14 cellular contexts compared by ENCODE assay signal in genomic region chr20:9306521-9306920, GRCh38.
DNase-seq lines count a peak whose midpoint lies in the region; ATAC-seq and TF ChIP-seq lines count a peak whose summit lies in the region.
"Had no signal": no experiment of that assay in that cellular context is flagged by ENCODE, and none has a peak within 500 bp of the region (broad histone marks: within the 10 kb centered on the region; RNA-seq: fewer than 3 reads in every experiment).

No MANE protein-coding gene starts in this region.

- H3K4me3 ChIP-seq in NB4 (ENCODE audit: low read depth, low read length) (no peak overlapping the region), cardiac fibroblast (replicated peaks in 1 of 2; ENCODE audit: low read depth in 2 of 2, low read length in 2 of 2) (no peak overlapping the region), mucosa of descending colon (no peak overlapping the region)

- H3K4me1 ChIP-seq in mucosa of descending colon (ENCODE audit: low read depth), result no peaks in the 10 kb centered on the region

- ATAC-seq in mucosa of descending colon (peak; percentile 64), HG03025 (IDR thresholded peaks at IDR 0.05; ENCODE audit: low FRiP score, unreplicated experiment) (no peak)
- ATAC-seq: right cardiac atrium had no signal

- intact Hi-C loops in mucosa of descending colon (cut with DNase I, micrococcal nuclease), result no loop called here

- DNase-seq in EH (ENCODE audit: low read depth) (peak; percentile 87), NB4 (ENCODE audit: low read depth) (peak; percentile 10), cardiac fibroblast (ENCODE audit: low read depth in 2 of 2) (peak; percentile 77 to 88), mucosa of descending colon (no peak), NCI-H2029 (lab: John Stamatoyannopoulos, UW) (no peak), C1 segment of cervical spinal cord (lab: John Stamatoyannopoulos, UW) (no peak)
- DNase-seq in stimulated activated CD4-positive, alpha-beta T cell treated with anti-CD3 and anti-CD28 coated beads, Interleukin-2, amount 100 ng/mL, for 24 hours, result no peak
- DNase-seq: activated CD4-positive, alpha-beta T cell treated with anti-CD3 and anti-CD28 coated beads, Interleukin-2, amount 50 U/mL, for 1 hour; naive B cell; OCI-M1; right cardiac atrium; substantia nigra; T-helper 2 cell had no signal

- TF ChIP-seq POLR2A in NB4 (IDR thresholded peaks at IDR 0.05; ENCODE audit: extremely low read depth, insufficient read length), result no peak

- TF ChIP-seq CTCF in NB4 (IDR thresholded peaks at IDR 0.05; ENCODE audit: low read depth, low read length) (no peak), cardiac fibroblast (IDR thresholded peaks at IDR 0.05; ENCODE audit: low read depth, low read length) (no peak), mucosa of descending colon (IDR thresholded peaks at IDR 0.05) (no peak)

- no peaks in the 10 kb centered on the region for H3K9me3 ChIP-seq in mucosa of descending colon

- no peaks in the 10 kb centered on the region for H3K36me3 ChIP-seq in mucosa of descending colon (ENCODE audit: low read depth)

Comparison
In these comparisons a context has a peak if more than half of its experiments do, and no peak if none do; other contexts are left out.
1. DNase-seq: peak in EH (single experiment), NB4 (single experiment) and cardiac fibroblast (2 of 2); none in mucosa of descending colon (0 of 3), stimulated activated CD4-positive, alpha-beta T cell treated with anti-CD3 and anti-CD28 coated beads, Interleukin-2, amount 100 ng/mL, for 24 hours (0 of 2), NCI-H2029 (single experiment) and C1 segment of cervical spinal cord (0 of 14).